In genomic region chr16:88969361-88969831, GRCh38 we compare ENCODE assay signal across 1 cellular context.
TF ChIP-seq lines count a peak whose summit lies in the region.

No MANE protein-coding gene starts in this region.

TF ChIP-seq in GM12878, 131 proteins besides CTCF, POLR2A, EP300 and RAD21:
- TF ChIP-seq, protein P1, sequence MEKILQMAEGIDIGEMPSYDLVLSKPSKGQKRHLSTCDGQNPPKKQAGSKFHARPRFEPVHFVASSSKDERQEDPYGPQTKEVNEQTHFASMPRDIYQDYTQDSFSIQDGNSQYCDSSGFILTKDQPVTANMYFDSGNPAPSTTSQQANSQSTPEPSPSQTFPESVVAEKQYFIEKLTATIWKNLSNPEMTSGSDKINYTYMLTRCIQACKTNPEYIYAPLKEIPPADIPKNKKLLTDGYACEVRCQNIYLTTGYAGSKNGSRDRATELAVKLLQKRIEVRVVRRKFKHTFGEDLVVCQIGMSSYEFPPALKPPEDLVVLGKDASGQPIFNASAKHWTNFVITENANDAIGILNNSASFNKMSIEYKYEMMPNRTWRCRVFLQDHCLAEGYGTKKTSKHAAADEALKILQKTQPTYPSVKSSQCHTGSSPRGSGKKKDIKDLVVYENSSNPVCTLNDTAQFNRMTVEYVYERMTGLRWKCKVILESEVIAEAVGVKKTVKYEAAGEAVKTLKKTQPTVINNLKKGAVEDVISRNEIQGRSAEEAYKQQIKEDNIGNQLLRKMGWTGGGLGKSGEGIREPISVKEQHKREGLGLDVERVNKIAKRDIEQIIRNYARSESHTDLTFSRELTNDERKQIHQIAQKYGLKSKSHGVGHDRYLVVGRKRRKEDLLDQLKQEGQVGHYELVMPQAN (conservative IDR thresholded peaks at IDR 0.05): no peak
- 0 out of 2 replicates have a peak, but pooled peaks have one; percentile 33 for TF ChIP-seq TCF12 (IDR thresholded peaks at IDR 0.05; ENCODE audit: low read depth, low read length)
